8 cellular contexts compared by ENCODE assay signal in the genomic region with DNA sequence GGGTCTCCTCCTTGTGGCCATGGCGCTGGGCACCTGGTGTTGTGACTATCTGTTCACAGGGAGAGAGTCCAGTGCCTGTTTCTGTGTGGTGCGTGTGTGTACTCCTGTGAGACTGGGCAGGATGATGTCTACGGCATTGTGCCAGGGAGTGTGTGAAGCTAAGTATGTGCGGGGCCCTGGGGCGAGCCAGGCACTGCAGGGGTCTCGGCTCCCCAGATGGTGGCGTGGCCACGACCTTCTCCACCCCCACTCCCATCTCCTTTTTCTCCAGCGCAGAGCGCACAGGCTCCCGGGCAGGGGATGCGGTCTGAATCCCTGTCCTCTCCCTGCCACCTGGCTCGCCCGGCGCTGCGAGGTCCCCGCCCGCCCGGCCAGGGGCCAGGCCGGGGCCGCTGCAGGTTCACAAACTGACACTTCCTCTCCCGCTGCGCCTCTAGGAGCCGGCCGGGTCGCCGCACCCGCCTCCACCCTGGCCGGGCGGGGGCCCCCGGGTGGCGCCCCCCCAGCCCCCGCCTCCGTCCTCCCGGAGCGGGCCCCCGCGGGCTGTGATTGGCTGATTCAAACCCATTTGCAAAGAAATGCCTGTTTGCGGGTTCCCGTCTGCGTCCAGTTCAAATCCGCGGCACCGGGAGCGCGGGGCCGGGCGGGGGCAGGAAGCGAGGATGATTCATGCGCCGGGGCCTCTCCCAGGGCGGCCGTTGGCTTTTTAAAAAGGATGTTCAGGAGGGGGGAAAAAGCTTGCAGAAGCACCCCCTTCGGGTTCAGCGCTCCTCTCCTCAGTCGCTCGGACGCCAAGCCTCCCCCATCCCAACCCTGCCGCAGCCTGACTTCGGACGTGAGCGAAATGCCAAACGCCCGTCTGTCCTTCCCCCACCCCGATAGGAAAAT. TPM values are rescaled to one million over a fixed set of nuclear protein-coding genes. Genes with fewer than 3 reads are reported as not detected.
DNase-seq lines count a peak whose midpoint lies in the region; ATAC-seq and TF ChIP-seq lines count a peak whose summit lies in the region.

No MANE protein-coding gene starts in this region.

- H3K9me3 ChIP-seq in NT2/D1 (ENCODE audit: insufficient read depth, low read length), result no peaks in the 10 kb centered on the region

- H3K9ac ChIP-seq in NT2/D1 (ENCODE audit: insufficient read length, low read depth), result peak overlapping the region; percentile 85

- H3K36me3 ChIP-seq in NT2/D1 (ENCODE audit: insufficient read depth, insufficient read length, low read length), result peaks cover 40% of the 10 kb centered on the region

- H3K27me3 ChIP-seq in NT2/D1 (ENCODE audit: insufficient read depth, insufficient read length), result no peaks in the 10 kb centered on the region

- H3K4me3 ChIP-seq in NT2/D1 (ENCODE audit: insufficient read length, low read depth) (peak overlapping the region; percentile 69), epithelial cell of esophagus (ENCODE audit: low read length) (peak overlapping the region; percentile 70)

- peak; percentile 54 for ATAC-seq in GM19467 (IDR thresholded peaks at IDR 0.05; ENCODE audit: unreplicated experiment)

- DNase-seq in COLO668 (lab: John Stamatoyannopoulos, UW; ENCODE audit: unreplicated experiment), result peak; percentile 96
- peak; percentile 84 for DNase-seq in HPDE6-E6E7 (ENCODE audit: extremely low spot score)
- DNase-seq in NT2/D1 (ENCODE audit: low read depth, low spot score), result peak; percentile 57
- peak; percentile 92 for DNase-seq in activated CD8-positive, alpha-beta memory T cell treated with anti-CD3 and anti-CD28 coated beads, Interleukin-2, amount 50 U/mL, for 48 hours
- DNase-seq in epithelial cell of esophagus (ENCODE audit: low read depth), result peak; percentile 78
- peak; percentile 72 for DNase-seq in mucosa of gallbladder (ENCODE audit: low spot score)
- peak; percentile 76 for DNase-seq in stimulated activated CD8-positive, alpha-beta memory T cell treated with anti-CD3 and anti-CD28 coated beads, Interleukin-4, amount 100 ng/mL, for 24 hours (ENCODE audit: low read depth)

- no peak for TF ChIP-seq CTCF in epithelial cell of esophagus (IDR thresholded peaks at IDR 0.05; ENCODE audit: insufficient read depth, low read depth, low read length, missing control alignments)

- peaks cover 12% of the 10 kb centered on the region for H3K4me1 ChIP-seq in NT2/D1 (ENCODE audit: insufficient read depth, insufficient read length)

RNA-seq across cellular contexts. Expression of a gene that starts 0.8 kb away (rescaled TPM):
- total RNA-seq in mucosa of gallbladder, result 25.9 TPM

RNA-seq across cellular contexts. Expression of a gene that starts 33.5 kb away (rescaled TPM):
- total RNA-seq in mucosa of gallbladder, result 65.1 TPM

RNA-seq across cellular contexts. Expression of a gene that starts 50.4 kb away (rescaled TPM):
- total RNA-seq in mucosa of gallbladder, result 7.9 TPM

Comparison
In these comparisons a context has a peak if more than half of its experiments do, and no peak if none do; other contexts are left out.
1. Peak in every context shown above with its lines: DNase-seq, ATAC-seq and H3K4me3 ChIP-seq.